Comparison of ENCODE assay signal across 1 cellular context in the genomic region with DNA sequence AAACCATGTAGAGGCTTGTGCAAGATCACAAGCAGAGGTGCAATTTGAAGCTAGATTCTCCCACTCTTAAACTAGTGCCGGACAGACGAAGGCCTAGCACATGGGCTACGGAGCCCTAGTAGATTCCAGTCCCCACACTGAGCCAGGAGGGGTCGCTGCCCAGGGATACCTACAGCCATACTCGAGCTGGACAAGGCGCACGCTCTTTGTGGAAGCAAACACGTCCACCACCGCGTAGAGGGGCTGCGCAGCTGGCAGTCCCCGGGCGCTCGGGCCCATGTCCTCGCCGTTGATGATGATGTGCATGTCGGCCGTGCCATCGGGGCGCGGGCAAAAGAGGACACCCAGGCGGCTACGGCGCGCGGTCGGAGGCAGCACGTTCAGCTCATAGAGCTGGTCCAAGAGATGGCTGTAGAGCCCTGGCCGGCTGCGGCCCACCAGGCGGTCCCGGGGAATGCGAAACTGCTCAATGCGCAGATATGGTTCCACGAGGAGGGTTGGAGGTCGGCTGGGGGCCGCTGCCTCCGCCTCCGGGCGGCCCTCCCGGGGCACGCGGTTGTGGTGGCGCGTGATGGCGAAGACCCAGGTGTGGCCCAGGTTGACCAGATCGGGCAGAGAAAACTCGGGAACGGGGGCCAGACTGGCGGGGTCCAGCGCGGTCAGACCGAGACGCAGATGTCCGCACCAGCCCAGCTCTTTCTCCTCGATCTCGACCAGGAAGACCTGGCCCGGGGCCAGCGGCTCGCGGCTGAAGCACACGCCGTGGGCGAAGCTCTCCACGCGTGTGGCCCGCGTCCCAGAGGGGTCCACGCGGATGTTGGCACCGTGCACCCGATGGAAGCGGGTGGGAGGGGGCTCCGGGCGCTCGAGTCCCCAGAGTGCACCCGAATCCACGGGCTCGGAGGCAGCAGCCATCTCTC.
TF ChIP-seq lines count a peak whose summit lies in the region.

No MANE protein-coding gene starts in this region.

TF ChIP-seq in HepG2, 621 proteins besides CTCF, POLR2A, EP300 and RAD21 (continued from another document and continues in another):
- TF ChIP-seq, protein P1, sequence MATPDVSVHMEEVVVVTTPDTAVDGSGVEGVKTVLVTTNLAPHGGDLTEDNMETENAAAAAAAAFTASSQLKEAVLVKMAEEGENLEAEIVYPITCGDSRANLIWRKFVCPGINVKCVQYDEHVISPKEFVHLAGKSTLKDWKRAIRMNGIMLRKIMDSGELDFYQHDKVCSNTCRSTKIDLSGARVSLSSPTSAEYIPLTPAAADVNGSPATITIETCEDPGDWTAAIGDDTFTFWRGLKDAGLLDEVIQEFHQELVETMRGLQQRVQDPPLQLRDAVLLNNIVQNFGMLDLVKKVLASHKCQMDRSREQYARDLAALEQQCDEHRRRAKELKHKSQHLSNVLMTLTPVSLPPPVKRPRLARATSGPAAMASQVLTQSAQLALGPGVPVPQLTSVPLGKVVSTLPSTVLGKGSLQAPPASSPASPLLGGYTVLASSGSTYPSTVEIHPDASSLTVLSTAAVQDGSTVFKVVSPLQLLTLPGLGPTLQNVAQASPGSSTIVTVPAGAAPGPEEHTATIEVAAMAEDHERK (CRISPR knock-in tag; IDR thresholded peaks at IDR 0.05; ENCODE audit: low read depth) = no peak
- TF ChIP-seq ZNF30 (CRISPR knock-in tag; IDR thresholded peaks at IDR 0.05) (peak; percentile 69; the same call in 1 of the 2 replicates), ZBTB7A (CRISPR knock-in tag; IDR thresholded peaks at IDR 0.05) (peak; percentile 43; the same call in 1 of the 2 replicates), ZNF556 (CRISPR knock-in tag; IDR thresholded peaks at IDR 0.05; ENCODE audit: borderline replicate concordance) (no peak), CHCHD3 (CRISPR knock-in tag; IDR thresholded peaks at IDR 0.05) (peak; percentile 30; the same call in 1 of the 2 replicates), ZNF24 (IDR thresholded peaks at IDR 0.05) (0 out of 2 replicates have a peak, but pooled peaks have one; percentile 65), ZBTB46 (CRISPR knock-in tag; IDR thresholded peaks at IDR 0.05; ENCODE audit: borderline replicate concordance) (no peak), POGK (CRISPR knock-in tag; conservative IDR thresholded peaks at IDR 0.05) (no peak), CREB3 (CRISPR knock-in tag; IDR thresholded peaks at IDR 0.05) (no peak), RARA (CRISPR knock-in tag; IDR thresholded peaks at IDR 0.05) (peak; percentile 67), ZNF564 (CRISPR knock-in tag; IDR thresholded peaks at IDR 0.05) (peak; percentile 89), FIP1L1 (IDR thresholded peaks at IDR 0.05; ENCODE audit: borderline replicate concordance, insufficient read depth, low read depth, low read length) (no peak), ZNF788 (CRISPR knock-in tag; IDR thresholded peaks at IDR 0.05; ENCODE audit: borderline replicate concordance) (peak; percentile 60; the same call in 1 of the 2 replicates), ZBTB21 (CRISPR knock-in tag; IDR thresholded peaks at IDR 0.05) (peak; percentile 39; the same call in 1 of the 2 replicates), SKIL (CRISPR knock-in tag; IDR thresholded peaks at IDR 0.05; ENCODE audit: borderline replicate concordance) (peak; percentile 32; the same call in 1 of the 2 replicates), PLSCR1 (CRISPR knock-in tag; IDR thresholded peaks at IDR 0.05; ENCODE audit: borderline replicate concordance) (0 out of 2 replicates have a peak, but pooled peaks have one; percentile 77), MBNL3 (CRISPR knock-in tag; conservative IDR thresholded peaks at IDR 0.05) (no peak), ZNF879 (CRISPR knock-in tag; IDR thresholded peaks at IDR 0.05) (0 out of 2 replicates have a peak, but pooled peaks have one; percentile 11), NPAS2 (CRISPR knock-in tag; IDR thresholded peaks at IDR 0.05; ENCODE audit: borderline replicate concordance) (no peak), ZSCAN20 (CRISPR knock-in tag; IDR thresholded peaks at IDR 0.05; ENCODE audit: borderline replicate concordance) (peak; percentile 62; the same call in 1 of the 2 replicates), ZNF7 (CRISPR knock-in tag; IDR thresholded peaks at IDR 0.05) (peak; percentile 10), ZNF253 (CRISPR knock-in tag; IDR thresholded peaks at IDR 0.05; ENCODE audit: borderline replicate concordance) (no peak), SAFB2 (CRISPR knock-in tag; IDR thresholded peaks at IDR 0.05; ENCODE audit: borderline replicate concordance, low read depth) (no peak), ZBTB20 (CRISPR knock-in tag; IDR thresholded peaks at IDR 0.05; ENCODE audit: borderline replicate concordance, low read depth) (peak; percentile 60; the same call in 1 of the 2 replicates)
- TF ChIP-seq, protein P2, sequence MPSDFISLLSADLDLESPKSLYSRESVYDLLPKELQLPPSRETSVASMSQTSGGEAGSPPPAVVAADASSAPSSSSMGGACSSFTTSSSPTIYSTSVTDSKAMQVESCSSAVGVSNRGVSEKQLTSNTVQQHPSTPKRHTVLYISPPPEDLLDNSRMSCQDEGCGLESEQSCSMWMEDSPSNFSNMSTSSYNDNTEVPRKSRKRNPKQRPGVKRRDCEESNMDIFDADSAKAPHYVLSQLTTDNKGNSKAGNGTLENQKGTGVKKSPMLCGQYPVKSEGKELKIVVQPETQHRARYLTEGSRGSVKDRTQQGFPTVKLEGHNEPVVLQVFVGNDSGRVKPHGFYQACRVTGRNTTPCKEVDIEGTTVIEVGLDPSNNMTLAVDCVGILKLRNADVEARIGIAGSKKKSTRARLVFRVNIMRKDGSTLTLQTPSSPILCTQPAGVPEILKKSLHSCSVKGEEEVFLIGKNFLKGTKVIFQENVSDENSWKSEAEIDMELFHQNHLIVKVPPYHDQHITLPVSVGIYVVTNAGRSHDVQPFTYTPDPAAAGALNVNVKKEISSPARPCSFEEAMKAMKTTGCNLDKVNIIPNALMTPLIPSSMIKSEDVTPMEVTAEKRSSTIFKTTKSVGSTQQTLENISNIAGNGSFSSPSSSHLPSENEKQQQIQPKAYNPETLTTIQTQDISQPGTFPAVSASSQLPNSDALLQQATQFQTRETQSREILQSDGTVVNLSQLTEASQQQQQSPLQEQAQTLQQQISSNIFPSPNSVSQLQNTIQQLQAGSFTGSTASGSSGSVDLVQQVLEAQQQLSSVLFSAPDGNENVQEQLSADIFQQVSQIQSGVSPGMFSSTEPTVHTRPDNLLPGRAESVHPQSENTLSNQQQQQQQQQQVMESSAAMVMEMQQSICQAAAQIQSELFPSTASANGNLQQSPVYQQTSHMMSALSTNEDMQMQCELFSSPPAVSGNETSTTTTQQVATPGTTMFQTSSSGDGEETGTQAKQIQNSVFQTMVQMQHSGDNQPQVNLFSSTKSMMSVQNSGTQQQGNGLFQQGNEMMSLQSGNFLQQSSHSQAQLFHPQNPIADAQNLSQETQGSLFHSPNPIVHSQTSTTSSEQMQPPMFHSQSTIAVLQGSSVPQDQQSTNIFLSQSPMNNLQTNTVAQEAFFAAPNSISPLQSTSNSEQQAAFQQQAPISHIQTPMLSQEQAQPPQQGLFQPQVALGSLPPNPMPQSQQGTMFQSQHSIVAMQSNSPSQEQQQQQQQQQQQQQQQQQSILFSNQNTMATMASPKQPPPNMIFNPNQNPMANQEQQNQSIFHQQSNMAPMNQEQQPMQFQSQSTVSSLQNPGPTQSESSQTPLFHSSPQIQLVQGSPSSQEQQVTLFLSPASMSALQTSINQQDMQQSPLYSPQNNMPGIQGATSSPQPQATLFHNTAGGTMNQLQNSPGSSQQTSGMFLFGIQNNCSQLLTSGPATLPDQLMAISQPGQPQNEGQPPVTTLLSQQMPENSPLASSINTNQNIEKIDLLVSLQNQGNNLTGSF (CRISPR knock-in tag; IDR thresholded peaks at IDR 0.05) = no peak
- TF ChIP-seq, protein P3, sequence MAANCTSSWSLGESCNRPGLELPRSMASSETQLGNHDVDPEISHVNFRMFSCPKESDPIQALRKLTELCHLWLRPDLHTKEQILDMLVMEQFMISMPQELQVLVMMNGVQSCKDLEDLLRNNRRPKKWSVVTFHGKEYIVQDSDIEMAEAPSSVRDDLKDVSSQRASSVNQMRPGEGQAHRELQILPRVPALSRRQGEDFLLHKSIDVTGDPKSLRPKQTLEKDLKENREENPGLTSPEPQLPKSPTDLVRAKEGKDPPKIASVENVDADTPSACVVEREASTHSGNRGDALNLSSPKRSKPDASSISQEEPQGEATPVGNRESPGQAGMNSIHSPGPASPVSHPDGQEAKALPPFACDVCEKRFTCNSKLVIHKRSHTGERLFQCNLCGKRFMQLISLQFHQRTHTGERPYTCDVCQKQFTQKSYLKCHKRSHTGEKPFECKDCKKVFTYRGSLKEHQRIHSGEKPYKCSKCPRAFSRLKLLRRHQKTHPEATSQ (CRISPR knock-in tag; IDR thresholded peaks at IDR 0.05; ENCODE audit: borderline replicate concordance) = peak; percentile 4; the same call in 1 of the 2 replicates
- TF ChIP-seq, protein P4, sequence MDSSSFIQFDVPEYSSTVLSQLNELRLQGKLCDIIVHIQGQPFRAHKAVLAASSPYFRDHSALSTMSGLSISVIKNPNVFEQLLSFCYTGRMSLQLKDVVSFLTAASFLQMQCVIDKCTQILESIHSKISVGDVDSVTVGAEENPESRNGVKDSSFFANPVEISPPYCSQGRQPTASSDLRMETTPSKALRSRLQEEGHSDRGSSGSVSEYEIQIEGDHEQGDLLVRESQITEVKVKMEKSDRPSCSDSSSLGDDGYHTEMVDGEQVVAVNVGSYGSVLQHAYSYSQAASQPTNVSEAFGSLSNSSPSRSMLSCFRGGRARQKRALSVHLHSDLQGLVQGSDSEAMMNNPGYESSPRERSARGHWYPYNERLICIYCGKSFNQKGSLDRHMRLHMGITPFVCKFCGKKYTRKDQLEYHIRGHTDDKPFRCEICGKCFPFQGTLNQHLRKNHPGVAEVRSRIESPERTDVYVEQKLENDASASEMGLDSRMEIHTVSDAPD (CRISPR knock-in tag; IDR thresholded peaks at IDR 0.05) = no peak
